8 cellular contexts compared by ENCODE assay signal in the genomic region with DNA sequence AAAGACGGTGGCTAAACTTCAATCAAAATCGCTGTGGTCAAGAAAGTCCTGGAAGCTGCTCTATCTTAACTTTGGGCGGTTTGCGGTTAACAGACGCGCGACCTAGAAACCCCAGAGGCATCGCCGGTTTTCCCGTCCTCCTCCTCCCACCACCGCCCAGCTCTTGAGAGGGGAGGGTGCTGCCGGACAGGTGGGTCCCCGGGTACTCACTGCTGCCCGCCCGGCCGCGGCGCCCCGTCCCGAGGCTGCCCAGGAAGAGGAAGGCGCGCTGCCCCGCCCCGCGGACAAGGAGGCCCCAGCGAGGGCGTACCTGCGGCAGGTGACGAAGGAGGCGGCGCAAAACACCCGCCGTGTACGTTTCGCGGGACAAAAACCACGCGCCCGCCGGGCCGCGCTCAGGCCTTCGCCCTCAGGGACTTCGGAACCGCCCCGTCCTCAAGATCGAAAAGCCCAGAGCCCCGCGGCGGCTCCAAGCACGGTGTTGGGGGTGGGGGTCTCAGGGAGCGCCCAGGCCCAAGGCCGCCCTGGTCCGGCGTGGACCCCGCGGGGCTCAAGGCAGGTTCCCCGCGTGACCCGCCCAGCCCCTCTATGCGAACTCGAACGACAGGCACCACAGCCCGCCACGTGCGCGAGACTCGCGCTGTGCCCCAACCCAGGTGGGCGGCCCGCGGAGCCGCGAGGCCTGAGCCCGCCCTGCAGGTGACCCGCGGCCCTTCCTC. TPM values are rescaled to one million over a fixed set of nuclear protein-coding genes. Genes with fewer than 3 reads are reported as not detected.
DNase-seq lines count a peak whose midpoint lies in the region; ATAC-seq, FAIRE-seq and TF ChIP-seq lines count a peak whose summit lies in the region.

A gene with protein sequence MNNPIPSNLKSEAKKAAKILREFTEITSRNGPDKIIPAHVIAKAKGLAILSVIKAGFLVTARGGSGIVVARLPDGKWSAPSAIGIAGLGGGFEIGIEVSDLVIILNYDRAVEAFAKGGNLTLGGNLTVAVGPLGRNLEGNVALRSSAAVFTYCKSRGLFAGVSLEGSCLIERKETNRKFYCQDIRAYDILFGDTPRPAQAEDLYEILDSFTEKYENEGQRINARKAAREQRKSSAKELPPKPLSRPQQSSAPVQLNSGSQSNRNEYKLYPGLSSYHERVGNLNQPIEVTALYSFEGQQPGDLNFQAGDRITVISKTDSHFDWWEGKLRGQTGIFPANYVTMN (minus strand): TSS at position 259 of the 719 bp plus-strand sequence. CDS start 48 bp downstream, at position 211.

- H3K9me3 ChIP-seq in GM12878 (replicated peaks; ENCODE audit: control insufficient read depth, insufficient read depth, low read length): no peaks in the 10 kb centered on the region; the same call in 2 of the 3 replicates
- no peaks in the 10 kb centered on the region for H3K9me3 ChIP-seq in iPS-18c (ENCODE audit: control insufficient read depth, insufficient read depth, low read length)
- no peaks in the 10 kb centered on the region for H3K9me3 ChIP-seq in small intestine (ENCODE audit: control insufficient read depth, low read depth)

- H3K4me3 ChIP-seq in GM12878: peak within 1 kb of the TSS; percentile 99
- H3K4me3 ChIP-seq in iPS-18c (ENCODE audit: insufficient read depth, low read depth, low read length): peak within 1 kb of the TSS; percentile 94
- peak within 1 kb of the TSS; percentile 83 to 94 for H3K4me3 ChIP-seq in small intestine (ENCODE audit: low read depth in 1 of 2, low read length in 2 of 2)

- H3K4me1 ChIP-seq in GM12878 (ENCODE audit: control insufficient read depth, insufficient read depth, low read length): no peaks in the 10 kb centered on the region; the same call in 1 of the 2 replicates
- peaks cover 0 to 9% of the 10 kb centered on the region in 2 donors for H3K4me1 ChIP-seq in small intestine (ENCODE audit: control insufficient read depth in 2 of 2, insufficient read depth in 1 of 2, low read depth in 1 of 2, low read length in 1 of 2)

- H3K36me3 ChIP-seq in GM12878 (ENCODE audit: control insufficient read depth in 2 of 2, insufficient read depth in 2 of 2, low read length in 1 of 2) (no peaks in the 10 kb centered on the region), small intestine (ENCODE audit: control insufficient read depth in 2 of 2, insufficient read depth in 2 of 2, low read length in 2 of 2) (no peaks in the 10 kb centered on the region)

- 6% methylated on average over 52 of the region's 77 CpGs for WGBS in GM12878 (ENCODE audit: insufficient coverage, insufficient replicate concordance, low lambda C conversion rate, missing lambda C conversion rate)
- 0 to 1% (median 0%) methylated on average over 57 to 77 of the region's 77 CpGs for WGBS in small intestine, 3 donors

- DNase-seq in NCI-H187 (lab: John Stamatoyannopoulos, UW) (peak; percentile 48 to 71), NCI-H187 treated with DMSO at 0.1 percent for 48 hours (lab: John Stamatoyannopoulos, UW) (no peak), GM12878 (ENCODE audit: low read depth, low spot score) (no peak), small intestine (peak; percentile 84), KG1 (lab: John Stamatoyannopoulos, UW) (no peak)

- peak; percentile 36 for ATAC-seq in HG03159 (IDR thresholded peaks at IDR 0.05; ENCODE audit: unreplicated experiment)
- ATAC-seq in GM12878: peak; percentile 53

- intact Hi-C loops in T-helper 1 cell treated with Interleukin-12 subunit alpha and Interleukin-12 subunit beta and Interleukin-4 antibody, amounts not matched to agents 30 ng/mL and 1 ng/mL, for 36 hours (cut with micrococcal nuclease): loop anchor here (1.0 to 2.0 kb wide), 7 partner anchors 17 to 413 kb away; partner anchors contain the start of gene TMEM18
- intact Hi-C loops in GM12878 (cut with micrococcal nuclease; ENCODE audit: unreplicated experiment): no loop called here

- SMC1A ChIA-PET in GM12878 (lab: Charles Lee; ENCODE audit: uncharacterized antibody, unreplicated experiment): no interaction called here

- POLR2A ChIA-PET in GM12878 (lab: Charles Lee): no interaction called here

- TF ChIP-seq EP300 in GM12878 (IDR thresholded peaks at IDR 0.05; ENCODE audit: borderline replicate concordance in 1 of 2, control insufficient read depth in 1 of 2, low read depth in 2 of 2, low read length in 2 of 2): no peak

- no peak for TF ChIP-seq CTCF in GM12878 (IDR thresholded peaks at IDR 0.05 in 2 of 3, conservative IDR thresholded peaks at IDR 0.05 in 1 of 3; ENCODE audit: control insufficient read depth in 2 of 3, extremely low read depth in 1 of 3, insufficient read depth in 1 of 3, low read depth in 3 of 3, low read length in 3 of 3)

- peak within 1 kb of the TSS; percentile 83 for H3K27ac ChIP-seq in GM12878 (ENCODE audit: control insufficient read depth, insufficient read depth)
- H3K27ac ChIP-seq in small intestine (ENCODE audit: low read depth in 1 of 2, low read length in 1 of 2): peak within 1 kb of the TSS; percentile 93 to 97

- in situ Hi-C loops in GM12878 (cut with MboI): no loop called here

- no peak for TF ChIP-seq POLR2A in GM12878 (IDR thresholded peaks at IDR 0.05; ENCODE audit: low read depth, low read length)

- no peaks in the 10 kb centered on the region for H4K20me1 ChIP-seq in GM12878 (ENCODE audit: control insufficient read depth, insufficient read depth)

- peaks cover 43% of the 10 kb centered on the region for H3K79me2 ChIP-seq in GM12878 (ENCODE audit: control insufficient read depth, insufficient read depth, low read length)

- BruUV-seq in GM12878 (replicated peaks; lab: Mats Ljungman, UMichigan): no TSS peak

- H3K9ac ChIP-seq in GM12878 (ENCODE audit: control insufficient read depth, insufficient read depth, low read length): peak within 1 kb of the TSS; percentile 92

- FAIRE-seq in GM12878 (lab: Jason Lieb, UNC): no peak
- no peak for FAIRE-seq in small intestine (lab: Jason Lieb, UNC)

- CTCF ChIA-PET in GM12878 (lab: Yijun Ruan, JAX): no interaction called here

- RAD21 ChIA-PET in GM12878 (lab: Charles Lee; ENCODE audit: unreplicated experiment): interaction anchor here (1.1 kb wide), 1 partner anchor 17 kb away, joined by 4 read pairs; no protein-coding TSS in a partner anchor

- H3K27me3 ChIP-seq in GM12878 (replicated peaks in 1 of 2; ENCODE audit: control insufficient read depth in 2 of 2, insufficient read depth in 2 of 2, low read length in 1 of 2): no peaks in the 10 kb centered on the region
- H3K27me3 ChIP-seq in small intestine (ENCODE audit: control insufficient read depth in 2 of 2, insufficient read depth in 2 of 2, low read length in 2 of 2): no peaks in the 10 kb centered on the region

- no peak for TF ChIP-seq RAD21 in GM12878 (IDR thresholded peaks at IDR 0.05; ENCODE audit: insufficient read depth, low read depth, low read length)

- peak within 1 kb of the TSS; percentile 83 for H3K4me2 ChIP-seq in GM12878 (ENCODE audit: control insufficient read depth, insufficient read depth)

- peak within 1 kb of the TSS; percentile 97 for H2AFZ ChIP-seq in GM12878 (ENCODE audit: control insufficient read depth, low read depth, low read length)

TF ChIP-seq in GM12878, 131 proteins besides CTCF, POLR2A, EP300 and RAD21 (continues in another document):
- TF ChIP-seq, protein P1, sequence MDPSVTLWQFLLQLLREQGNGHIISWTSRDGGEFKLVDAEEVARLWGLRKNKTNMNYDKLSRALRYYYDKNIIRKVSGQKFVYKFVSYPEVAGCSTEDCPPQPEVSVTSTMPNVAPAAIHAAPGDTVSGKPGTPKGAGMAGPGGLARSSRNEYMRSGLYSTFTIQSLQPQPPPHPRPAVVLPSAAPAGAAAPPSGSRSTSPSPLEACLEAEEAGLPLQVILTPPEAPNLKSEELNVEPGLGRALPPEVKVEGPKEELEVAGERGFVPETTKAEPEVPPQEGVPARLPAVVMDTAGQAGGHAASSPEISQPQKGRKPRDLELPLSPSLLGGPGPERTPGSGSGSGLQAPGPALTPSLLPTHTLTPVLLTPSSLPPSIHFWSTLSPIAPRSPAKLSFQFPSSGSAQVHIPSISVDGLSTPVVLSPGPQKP (IDR thresholded peaks at IDR 0.05; ENCODE audit: low read depth, low read length): no peak
- peak; percentile 30; the same call in 1 of the 2 replicates for TF ChIP-seq IKZF1 (conservative IDR thresholded peaks at IDR 0.05)
- no peak for TF ChIP-seq EED (IDR thresholded peaks at IDR 0.05; ENCODE audit: low read depth)
- TF ChIP-seq MAX (IDR thresholded peaks at IDR 0.05; ENCODE audit: low read depth, low read length): 0 out of 2 replicates have a peak, but pooled peaks have one; percentile 60
- no peak for TF ChIP-seq PAX5 (IDR thresholded peaks at IDR 0.05; ENCODE audit: borderline replicate concordance, low read depth, low read length)

RNA-seq across cellular contexts. Expression of the gene that starts here (rescaled TPM):
- 11.6 and 12.9 TPM in 2 replicates for total RNA-seq in T-helper 1 cell treated with Interleukin-12 subunit alpha and Interleukin-12 subunit beta and Interleukin-4 antibody, amounts not matched to agents 30 ng/mL and 1 ng/mL, for 36 hours
- 112 and 117 TPM in 2 replicates for total RNA-seq in GM12878 (2013; cell fraction: nucleolus; rRNA removed)
- total RNA-seq in GM12878 (2014; rRNA removed) (15.7 and 18.6 TPM in 2 replicates), GM12878 (2014; rRNA removed; fragmentation: Illumina TruSeq; extraction: Trizol) (17.2 and 20.8 TPM in 2 replicates), GM12878 (2021) (15.0 and 18.7 TPM in 2 replicates)
- polyA plus RNA-seq in GM12878 (2011; ENCODE audit: low read depth): 25.4 TPM
- polyA plus RNA-seq in GM12878 (2011; rRNA removed) (19.0 and 26.3 TPM in 2 replicates), GM12878 (2014; fragmentation: Illumina TruSeq; extraction: Trizol) (20.6 and 29.6 TPM in 2 replicates), GM12878 (2014; fragmentation: Nextera tagmentation; extraction: Ambion mirVana) (10 to 100 TPM; 13.7 to 15.4 TPM), GM12878 (2014; rRNA removed) (20.5 and 22.4 TPM in 2 replicates), GM12878 (2016; fragmentation: Nextera tagmentation; extraction: Ambion mirVana) (10 to 100 TPM; 12.2 to 13.2 TPM), small intestine (100 to 1,000 TPM in 2 of 3 donors, 10 to 100 TPM in 1; 75.5 to 111 (median 103) TPM)
- polyA plus RNA-seq in GM12878 (2011; cell fraction: cytosol; rRNA removed): 9.6 and 9.8 TPM in 2 replicates
- polyA plus RNA-seq in GM12878 (2011; cell fraction: nucleus; rRNA removed): 45.6 and 46.9 TPM in 2 replicates
- 16.5 and 17.1 TPM in 2 replicates for polyA plus RNA-seq in GM12878 (2012)
- 15.6 and 22.6 TPM in 2 replicates for polyA minus RNA-seq in GM12878 (2011; rRNA and poly(A)+ RNA removed)
- 6.0 and 6.8 TPM in 2 replicates for polyA minus RNA-seq in GM12878 (2011; cell fraction: cytosol; rRNA and poly(A)+ RNA removed)
- polyA minus RNA-seq in GM12878 (2011; cell fraction: nucleus; rRNA and poly(A)+ RNA removed): 32.2 and 44.0 TPM in 2 replicates

Comparison
In these comparisons a context has a peak if more than half of its experiments do, and no peak if none do; other contexts are left out.
1. DNase-seq: peak in NCI-H187 (2 of 2) and small intestine (single experiment); none in NCI-H187 treated with DMSO at 0.1 percent for 48 hours (single experiment), GM12878 (single experiment) and KG1 (single experiment).
2. Peak in every context shown above with its lines, with median percentiles within 50 percentile points of each other: H3K4me3 ChIP-seq.